Comparison of ENCODE assay signal across 8 cellular contexts in the genomic region with DNA sequence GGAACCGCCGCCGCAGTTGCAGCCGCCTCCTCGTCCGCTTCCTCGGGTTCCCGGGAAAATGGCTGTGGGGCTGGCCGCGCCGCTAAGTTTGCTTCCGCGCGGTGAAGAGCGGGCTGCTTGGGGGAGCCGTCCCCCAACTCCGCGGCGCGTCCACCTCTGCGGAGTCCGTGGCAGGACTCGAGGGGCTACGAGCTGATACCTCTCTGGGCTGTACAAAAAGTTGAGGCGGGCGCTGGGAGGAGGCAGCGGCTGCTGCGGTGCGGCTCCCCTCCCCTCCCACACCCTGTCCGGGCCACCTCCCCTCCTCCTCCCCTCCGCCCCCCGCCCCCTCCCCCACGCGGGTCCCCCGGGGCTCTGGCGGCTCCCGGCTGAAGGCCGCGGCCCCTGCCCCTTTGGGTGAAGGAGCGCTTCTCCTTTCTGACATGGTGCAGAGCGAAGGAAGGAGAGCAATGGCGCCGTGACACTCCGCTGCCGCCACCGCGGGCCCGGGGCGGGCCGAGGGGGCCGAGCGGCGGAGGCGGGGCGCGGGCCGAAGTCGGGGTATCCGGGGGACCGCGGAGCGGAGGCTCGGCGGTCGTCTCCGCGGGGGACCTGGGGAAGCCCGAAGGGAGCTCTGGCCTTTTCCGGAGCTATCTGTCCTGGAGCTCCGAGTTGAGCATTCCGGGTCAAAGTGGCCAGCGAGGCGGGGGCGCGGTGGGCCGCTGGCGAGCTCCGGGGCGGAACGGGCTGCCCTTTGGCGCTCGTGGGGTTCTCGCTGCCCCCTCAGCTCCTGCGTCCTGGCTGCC. TPM values are rescaled to one million over a fixed set of nuclear protein-coding genes. Genes with fewer than 3 reads are reported as not detected.
DNase-seq lines count a peak whose midpoint lies in the region; ATAC-seq and TF ChIP-seq lines count a peak whose summit lies in the region.

No MANE protein-coding gene starts in this region.

- H3K23ac ChIP-seq in neuronal stem cell (ENCODE audit: low read depth, low read length, poor library complexity), result peak overlapping the region; percentile 58

- H2BK5ac ChIP-seq in neuronal stem cell (ENCODE audit: low read length), result peak overlapping the region; percentile 89

- peaks cover 61% of the 10 kb centered on the region for H3K79me2 ChIP-seq in OCI-LY3 (ENCODE audit: low read length)

- no peak overlapping the region for H4K8ac ChIP-seq in neuronal stem cell (ENCODE audit: low read depth, low read length)

- H2BK15ac ChIP-seq in neuronal stem cell (ENCODE audit: low read length), result peak overlapping the region; percentile 62

- H3K4me1 ChIP-seq in OCI-LY3 (ENCODE audit: low read length) (peaks cover 11% of the 10 kb centered on the region), neuronal stem cell (ENCODE audit: control insufficient read depth in 2 of 2, insufficient read depth in 1 of 2, low read depth in 1 of 2, low read length in 2 of 2) (peaks cover 0 to 4% of the 10 kb centered on the region in 2 donors), urinary bladder (ENCODE audit: insufficient read depth) (no peaks in the 10 kb centered on the region)

- TF ChIP-seq CTCF in C4-2B (conservative IDR thresholded peaks at IDR 0.05) (no peak), OCI-LY3 (IDR thresholded peaks at IDR 0.05; ENCODE audit: low read depth, low read length) (no peak)

- ATAC-seq in GM21526 (IDR thresholded peaks at IDR 0.05; ENCODE audit: low FRiP score, unreplicated experiment), result peak; percentile 13

- peak overlapping the region; percentile 22 for H2BK12ac ChIP-seq in neuronal stem cell (ENCODE audit: low read length)

- no CpG with 5 or more reads among the region's 84 CpGs for WGBS in neuronal stem cell (ENCODE audit: extremely low coverage in 2 of 2, insufficient read length in 2 of 2, insufficient replicate concordance in 1 of 2), 2 donors
- WGBS in urinary bladder, result under 1% methylated on average over 83 of the region's 84 CpGs

- H3K27me3 ChIP-seq in OCI-LY3 (ENCODE audit: low read depth, low read length), result no peaks in the 10 kb centered on the region
- no peaks in the 10 kb centered on the region for H3K27me3 ChIP-seq in neuronal stem cell (ENCODE audit: control insufficient read depth in 3 of 3, insufficient read depth in 3 of 3, low read depth in 1 of 3, low read length in 3 of 3)

- peak overlapping the region; percentile 56 for H3K14ac ChIP-seq in neuronal stem cell (ENCODE audit: low read length)

- peaks cover 11% of the 10 kb centered on the region for H3K79me1 ChIP-seq in neuronal stem cell (ENCODE audit: low read depth, low read length)

- no peak overlapping the region for H4K91ac ChIP-seq in neuronal stem cell (ENCODE audit: low read depth, low read length, poor library complexity)

- peak; percentile 13 for DNase-seq in activated gamma-delta T cell treated with anti-CD3 and anti-CD28 coated beads, Interleukin-2, amount 50 U/mL, for 16 hours (ENCODE audit: low read depth)
- DNase-seq in glomerular visceral epithelial cell (ENCODE audit: extremely low spot score), result peak; percentile 21
- peak; percentile 41 for DNase-seq in neuronal stem cell (ENCODE audit: low spot score)
- DNase-seq in GM19240 (ENCODE audit: insufficient read length, low spot score), result no peak

- H3K18ac ChIP-seq in neuronal stem cell (ENCODE audit: low read length), result peak overlapping the region; percentile 97

- H3K9ac ChIP-seq in OCI-LY3 (ENCODE audit: low read length) (peak overlapping the region; percentile 91), neuronal stem cell (ENCODE audit: low read depth, low read length, poor library complexity) (peak overlapping the region; percentile 93)

- peak overlapping the region; percentile 47 for H2BK120ac ChIP-seq in neuronal stem cell (ENCODE audit: low read depth, low read length)

- H3K36me3 ChIP-seq in OCI-LY3 (replicated peaks; ENCODE audit: low read depth, low read length) (peaks cover 21% of the 10 kb centered on the region), neuronal stem cell (replicated peaks in 1 of 2; ENCODE audit: control insufficient read depth in 2 of 2, insufficient read depth in 2 of 2, low read length in 2 of 2) (peaks cover 7 to 56% of the 10 kb centered on the region in 2 donors), urinary bladder (ENCODE audit: insufficient read depth) (peaks cover 2% of the 10 kb centered on the region)

- peak overlapping the region; percentile 5 for H3K4ac ChIP-seq in neuronal stem cell (ENCODE audit: low read length)

- H2AFZ ChIP-seq in OCI-LY3 (ENCODE audit: low read depth, low read length) (peak overlapping the region; percentile 81), neuronal stem cell (ENCODE audit: low read length) (peak overlapping the region; percentile 93)

- H3K4me2 ChIP-seq in OCI-LY3 (ENCODE audit: low read length), result peak overlapping the region; percentile 92
- H3K4me2 ChIP-seq in neuronal stem cell (ENCODE audit: insufficient read depth, low read length, poor library complexity, severe bottlenecking), result peak overlapping the region; percentile 68

- H3K9me3 ChIP-seq in OCI-LY3 (ENCODE audit: insufficient read depth, low read length) (no peaks in the 10 kb centered on the region), neuronal stem cell (replicated peaks in 1 of 2; ENCODE audit: control insufficient read depth in 2 of 2, insufficient read depth in 1 of 2, low read depth in 1 of 2, low read length in 2 of 2) (no peaks in the 10 kb centered on the region)

- H4K20me1 ChIP-seq in OCI-LY3 (ENCODE audit: insufficient read depth, low read length), result peaks cover 19% of the 10 kb centered on the region

- H3K27ac ChIP-seq in C4-2B (peak overlapping the region; percentile 82), OCI-LY3 (ENCODE audit: low read length) (peak overlapping the region; percentile 76), neuronal stem cell (replicated peaks; ENCODE audit: low read length) (peak overlapping the region; percentile 85), urinary bladder (ENCODE audit: low read depth) (peak overlapping the region; percentile 97)

- peak overlapping the region; percentile 95 for H3K4me3 ChIP-seq in OCI-LY3 (ENCODE audit: low read length)
- peak overlapping the region; percentile 66 to 97 for H3K4me3 ChIP-seq in neuronal stem cell (ENCODE audit: low read length in 2 of 2)
- peak overlapping the region; percentile 85 for H3K4me3 ChIP-seq in urinary bladder (ENCODE audit: low read depth, low read length)

- H2AK5ac ChIP-seq in neuronal stem cell (ENCODE audit: low read depth, low read length), result peak overlapping the region; percentile 70

RNA-seq across cellular contexts. Expression of gene ARID4A, which starts 0.7 kb away (rescaled TPM):
- polyA plus RNA-seq in neuronal stem cell (2013, experiment 1 of 2), result 24.6 TPM
- polyA plus RNA-seq in neuronal stem cell (2013, experiment 2 of 2), result 24.5 TPM
- total RNA-seq in urinary bladder, result 39.5 TPM
- 12.1 TPM for polyA plus RNA-seq in urinary bladder

RNA-seq across cellular contexts. Expression of gene PSMA3, which starts 54.4 kb away (rescaled TPM):
- 395 TPM for polyA plus RNA-seq in neuronal stem cell (2013, experiment 1 of 2)
- 386 TPM for polyA plus RNA-seq in neuronal stem cell (2013, experiment 2 of 2)
- 63.4 TPM for total RNA-seq in urinary bladder
- polyA plus RNA-seq in urinary bladder, result 126 TPM
